ENCODE assay signal across 9 cellular contexts in genomic region chr17:19579867-19580565, GRCh38. TPM values are rescaled to one million over a fixed set of nuclear protein-coding genes. Genes with fewer than 3 reads are reported as not detected.
DNase-seq lines count a peak whose midpoint lies in the region; FAIRE-seq and TF ChIP-seq lines count a peak whose summit lies in the region.
"Had no signal": no experiment of that assay in that cellular context is flagged by ENCODE, and none has a peak within 500 bp of the region (broad histone marks: within the 10 kb centered on the region; RNA-seq: fewer than 3 reads in every experiment).

No MANE protein-coding gene starts in this region.

- H3K9me3 ChIP-seq in mesodermal cell (ENCODE audit: control insufficient read depth, low read length), result no peaks in the 10 kb centered on the region

- no peaks in the 10 kb centered on the region for H3K36me3 ChIP-seq in mesodermal cell (ENCODE audit: control insufficient read depth, insufficient read depth, low read length)

- H3K4me1 Mint-ChIP-seq in type B pancreatic cell (ENCODE audit: unreplicated experiment), result no peaks in the 10 kb centered on the region

- H3K27ac Mint-ChIP-seq in type B pancreatic cell, result no peak overlapping the region

- no peaks in the 10 kb centered on the region for H3K9me3 Mint-ChIP-seq in type B pancreatic cell

- DNase-seq in NCI-H82 (lab: John Stamatoyannopoulos, UW) (peak; percentile 46), NCI-H82 treated with DMSO at 0.1 percent for 48 hours (lab: John Stamatoyannopoulos, UW; ENCODE audit: unreplicated experiment) (no peak), epithelial cell of proximal tubule (ENCODE audit: low read depth) (no peak), type B pancreatic cell (ENCODE audit: extremely low spot score, unreplicated experiment) (no peak), NAMALWA (ENCODE audit: low spot score) (no peak), HTR-8/SVneo (ENCODE audit: insufficient read length, low spot score) (no peak)
- no peak for DNase-seq in central memory CD4-positive, alpha-beta T cell
- DNase-seq: NCI-H2171 had no signal

- no peaks in the 10 kb centered on the region for H3K4me1 ChIP-seq in mesodermal cell (ENCODE audit: control insufficient read depth, insufficient read depth, low read length, poor library complexity, severe bottlenecking)

- H3K27me3 Mint-ChIP-seq in type B pancreatic cell, result peaks cover 32% of the 10 kb centered on the region

- H3K4me3 ChIP-seq in epithelial cell of proximal tubule (ENCODE audit: low read depth, low read length), result peak overlapping the region; percentile 39
- H3K4me3 ChIP-seq in mesodermal cell (ENCODE audit: extremely low read depth, insufficient read depth, low read length, poor library complexity, severe bottlenecking), result peak overlapping the region; percentile 24

- 25 to 30% methylated on average over 55 to 68 of the region's 76 CpGs for WGBS in mesodermal cell (ENCODE audit: insufficient coverage in 2 of 2), 2 experiments

- H3K36me3 Mint-ChIP-seq in type B pancreatic cell, result no peaks in the 10 kb centered on the region

- no peak overlapping the region for H3K27ac ChIP-seq in mesodermal cell (ENCODE audit: low read depth, low read length, severe bottlenecking)

- TF ChIP-seq CTCF in epithelial cell of proximal tubule (conservative IDR thresholded peaks at IDR 0.05; ENCODE audit: low read depth, low read length), result no peak
- no peak for TF ChIP-seq CTCF in type B pancreatic cell (conservative IDR thresholded peaks at IDR 0.05)

- no peak for FAIRE-seq in HTR-8/SVneo (lab: Jason Lieb, UNC)

- H3K4me3 Mint-ChIP-seq in type B pancreatic cell, result peak overlapping the region; percentile 87

RNA-seq across cellular contexts. Expression of gene SLC47A1, which starts 46.4 kb away (rescaled TPM):
- 0.52 and 1.7 TPM in 2 replicates for total RNA-seq in epithelial cell of proximal tubule
- 0.77 TPM for polyA plus RNA-seq in mesodermal cell (2013, experiment 1 of 2)
- polyA plus RNA-seq in mesodermal cell (2013, experiment 2 of 2), result 1.2 TPM
- total RNA-seq in type B pancreatic cell (ENCODE audit: low replicate concordance), result 1.2 and 5.9 TPM in 2 replicates
